In the genomic region with DNA sequence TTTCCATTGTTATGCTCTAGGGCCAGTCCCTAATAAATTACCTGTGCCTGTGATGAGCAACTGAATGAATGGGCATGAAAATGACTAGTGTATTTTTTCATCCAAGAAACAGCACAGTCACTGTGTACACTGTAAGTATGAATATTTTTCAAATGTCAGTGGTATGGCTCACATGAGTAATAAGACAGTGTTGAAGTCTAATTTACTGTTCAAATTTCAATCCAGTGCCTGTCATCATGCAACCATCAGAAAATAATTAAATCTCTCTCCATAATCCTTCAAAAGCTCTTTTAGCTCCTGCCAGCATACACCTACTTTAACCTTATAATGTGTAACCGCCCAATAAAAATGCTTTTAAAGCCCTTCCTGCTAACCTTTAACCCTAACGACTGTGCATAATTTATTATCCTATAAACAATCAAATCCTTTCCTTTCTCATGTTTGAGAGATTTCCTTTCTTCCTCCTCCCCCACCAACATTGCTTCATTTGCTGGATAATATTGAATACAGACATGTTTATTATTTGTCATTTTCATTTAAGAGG, we compare ENCODE assay signal across 13 cellular contexts.
DNase-seq lines count a peak whose midpoint lies in the region; ATAC-seq lines count a peak whose summit lies in the region.
"Had no signal": no experiment of that assay in that cellular context is flagged by ENCODE, and none has a peak within 500 bp of the region (broad histone marks: within the 10 kb centered on the region; RNA-seq: fewer than 3 reads in every experiment).

No MANE protein-coding gene starts in this region.

- DNase-seq in NCI-H2081 treated with DMSO at 0.1 percent for 48 hours (lab: John Stamatoyannopoulos, UW): peak; percentile 1
- DNase-seq in NCI-H2081 (lab: John Stamatoyannopoulos, UW): no peak
- peak; percentile 87 for DNase-seq in NCI-H82 (lab: John Stamatoyannopoulos, UW)
- no peak for DNase-seq in left colon
- no peak for DNase-seq in RKO (ENCODE audit: low spot score)
- DNase-seq in activated CD4-positive, alpha-beta T cell treated with anti-CD3 and anti-CD28 coated beads, Interleukin-2, amount 50 U/mL, for 4 hours: no peak
- DNase-seq in stimulated activated CD4-positive, alpha-beta T cell treated with anti-CD3 and anti-CD28 coated beads, Interleukin-4, amount 100 ng/mL, for 24 hours: no peak
- DNase-seq: AML-193; Caco-2; CD8-positive, alpha-beta memory T cell; DMS53; HCEC 1CT had no signal

- peak; percentile 86 for ATAC-seq in left colon
- no peak for ATAC-seq in HG03097 (IDR thresholded peaks at IDR 0.05; ENCODE audit: low FRiP score, unreplicated experiment)

- intact Hi-C loops in left colon (cut with DNase I, micrococcal nuclease): no loop called here

Comparison
In these comparisons a context has a peak if more than half of its experiments do, and no peak if none do; other contexts are left out.
1. DNase-seq: peak in NCI-H2081 treated with DMSO at 0.1 percent for 48 hours (single experiment) and NCI-H82 (single experiment); none in NCI-H2081 (0 of 2), left colon (0 of 2), RKO (single experiment), activated CD4-positive, alpha-beta T cell treated with anti-CD3 and anti-CD28 coated beads, Interleukin-2, amount 50 U/mL, for 4 hours (0 of 2) and stimulated activated CD4-positive, alpha-beta T cell treated with anti-CD3 and anti-CD28 coated beads, Interleukin-4, amount 100 ng/mL, for 24 hours (single experiment).